ENCODE assay signal across 8 cellular contexts in genomic region chr17:50269477-50270429, GRCh38. TPM values are rescaled to one million over a fixed set of nuclear protein-coding genes. Genes with fewer than 3 reads are reported as not detected.
DNase-seq lines count a peak whose midpoint lies in the region; ATAC-seq and TF ChIP-seq lines count a peak whose summit lies in the region.

No MANE protein-coding gene starts in this region.

- no peaks in the 10 kb centered on the region for H3K9me3 Mint-ChIP-seq in T-helper 2 cell treated with Interferon-gamma antibody and Interleukin-4, amounts not matched to agents 5 μg/mL and 100 μg/mL, for 36 hours
- no peaks in the 10 kb centered on the region for H3K9me3 Mint-ChIP-seq in immature natural killer cell

- H3F3A ChIP-seq in smooth muscle cell (ENCODE audit: low read depth), result peaks cover 32% of the 10 kb centered on the region

- H2AFZ ChIP-seq in smooth muscle cell (ENCODE audit: low read depth), result no peak overlapping the region

- peak; percentile 51 for ATAC-seq in body of pancreas
- no peak for ATAC-seq in GM21360 (IDR thresholded peaks at IDR 0.05; ENCODE audit: unreplicated experiment)

- no peak overlapping the region for H3K4me3 Mint-ChIP-seq in T-helper 2 cell treated with Interferon-gamma antibody and Interleukin-4, amounts not matched to agents 5 μg/mL and 100 μg/mL, for 36 hours
- H3K4me3 Mint-ChIP-seq in immature natural killer cell, result no peak overlapping the region

- TF ChIP-seq CTCF in body of pancreas (IDR thresholded peaks at IDR 0.05) (peak; percentile 35 to 60 (median 54)), smooth muscle cell (IDR thresholded peaks at IDR 0.05; ENCODE audit: borderline replicate concordance, insufficient read depth, poor library complexity, severe bottlenecking) (peak; percentile 76)

- peaks cover 13% of the 10 kb centered on the region for H3K4me1 Mint-ChIP-seq in T-helper 2 cell treated with Interferon-gamma antibody and Interleukin-4, amounts not matched to agents 5 μg/mL and 100 μg/mL, for 36 hours (ENCODE audit: low read depth)
- H3K4me1 Mint-ChIP-seq in immature natural killer cell, result peaks cover 5 to 8% of the 10 kb centered on the region in 2 donors

- H3K4me1 ChIP-seq in body of pancreas (peaks cover 16% of the 10 kb centered on the region), smooth muscle cell (ENCODE audit: low read depth) (peaks cover 58% of the 10 kb centered on the region)

- DNase-seq in NCI-H1105 (lab: John Stamatoyannopoulos, UW), result peak; percentile 0
- no peak for DNase-seq in NCI-H1105 treated with DMSO at 0.1 percent for 48 hours (lab: John Stamatoyannopoulos, UW)
- DNase-seq in M059J (ENCODE audit: low read depth), result peak; percentile 67
- peak; percentile 66 for DNase-seq in T-helper 2 cell treated with Interferon-gamma antibody and Interleukin-4, amounts not matched to agents 5 μg/mL and 100 μg/mL, for 36 hours (ENCODE audit: low spot score)
- DNase-seq in body of pancreas, result peak; percentile 61 to 75 (median 65)
- DNase-seq in immature natural killer cell, result peak; percentile 29 to 39 (median 38)
- DNase-seq in smooth muscle cell (lab: John Stamatoyannopoulos, UW; ENCODE audit: unreplicated experiment), result peak; percentile 62

- H3K4me3 ChIP-seq in body of pancreas (no peak overlapping the region), smooth muscle cell (peak overlapping the region; percentile 27)

- no peaks in the 10 kb centered on the region for H3K36me3 ChIP-seq in body of pancreas (replicated peaks in 1 of 2; ENCODE audit: insufficient read depth in 1 of 2, low read depth in 2 of 2)
- no peaks in the 10 kb centered on the region for H3K36me3 ChIP-seq in smooth muscle cell (ENCODE audit: low read depth)

- H3K27me3 Mint-ChIP-seq in T-helper 2 cell treated with Interferon-gamma antibody and Interleukin-4, amounts not matched to agents 5 μg/mL and 100 μg/mL, for 36 hours (ENCODE audit: low read depth), result peaks cover 3% of the 10 kb centered on the region
- H3K27me3 Mint-ChIP-seq in immature natural killer cell (ENCODE audit: low read depth in 3 of 3), result peaks cover 6 to 8% (median 8%) of the 10 kb centered on the region in 3 donors

- peak overlapping the region; percentile 89 for H3K4me2 ChIP-seq in smooth muscle cell

- H3K27ac ChIP-seq in body of pancreas, result no peak overlapping the region
- peak overlapping the region; percentile 88 for H3K27ac ChIP-seq in smooth muscle cell (ENCODE audit: low read depth)

- intact Hi-C loops in body of pancreas (cut with DNase I), result loop anchor here (5.0 kb wide), 1 partner anchor 67 kb away; the partner anchor contains the start of gene COL1A1

- WGBS in body of pancreas, 2 donors, result 59 to 67% methylated on average over 13 to 16 of the region's 16 CpGs
- 71% methylated on average over 16 of the region's 16 CpGs for WGBS in smooth muscle cell (ENCODE audit: low lambda C conversion rate)

- H3K9me3 ChIP-seq in body of pancreas (no peaks in the 10 kb centered on the region), smooth muscle cell (replicated peaks; ENCODE audit: low read depth) (no peaks in the 10 kb centered on the region)

- H3K9ac ChIP-seq in smooth muscle cell (ENCODE audit: low read depth), result no peak overlapping the region

- no peak for TF ChIP-seq POLR2A in body of pancreas (IDR thresholded peaks at IDR 0.05)

- peaks cover 0 to 12% of the 10 kb centered on the region in 2 donors for H3K27me3 ChIP-seq in body of pancreas
- no peaks in the 10 kb centered on the region for H3K27me3 ChIP-seq in smooth muscle cell (ENCODE audit: low read depth)

- peaks cover 55% of the 10 kb centered on the region for H3K79me2 ChIP-seq in smooth muscle cell (ENCODE audit: low read depth)

- no peaks in the 10 kb centered on the region for H3K36me3 Mint-ChIP-seq in T-helper 2 cell treated with Interferon-gamma antibody and Interleukin-4, amounts not matched to agents 5 μg/mL and 100 μg/mL, for 36 hours (ENCODE audit: low read depth)
- H3K36me3 Mint-ChIP-seq in immature natural killer cell, result no peaks in the 10 kb centered on the region

- no peak overlapping the region for H3K27ac Mint-ChIP-seq in T-helper 2 cell treated with Interferon-gamma antibody and Interleukin-4, amounts not matched to agents 5 μg/mL and 100 μg/mL, for 36 hours
- no peak overlapping the region for H3K27ac Mint-ChIP-seq in immature natural killer cell

- no peaks in the 10 kb centered on the region for H4K20me1 ChIP-seq in smooth muscle cell (ENCODE audit: low read depth)

RNA-seq across cellular contexts. Expression of gene TMEM92, which starts 4.5 kb away (rescaled TPM):
- total RNA-seq in M059J (2014; rRNA removed; shearing (Covaris generic)), result 0.99 and 5.2 TPM in 2 replicates
- total RNA-seq in body of pancreas, result not detected
- not detected for polyA plus RNA-seq in immature natural killer cell
- total RNA-seq in smooth muscle cell, result 1.9 and 7.4 TPM in 2 replicates
- 4.8 and 14.4 TPM in 2 replicates for polyA plus RNA-seq in smooth muscle cell
